8 cellular contexts compared by ENCODE assay signal in the genomic region with DNA sequence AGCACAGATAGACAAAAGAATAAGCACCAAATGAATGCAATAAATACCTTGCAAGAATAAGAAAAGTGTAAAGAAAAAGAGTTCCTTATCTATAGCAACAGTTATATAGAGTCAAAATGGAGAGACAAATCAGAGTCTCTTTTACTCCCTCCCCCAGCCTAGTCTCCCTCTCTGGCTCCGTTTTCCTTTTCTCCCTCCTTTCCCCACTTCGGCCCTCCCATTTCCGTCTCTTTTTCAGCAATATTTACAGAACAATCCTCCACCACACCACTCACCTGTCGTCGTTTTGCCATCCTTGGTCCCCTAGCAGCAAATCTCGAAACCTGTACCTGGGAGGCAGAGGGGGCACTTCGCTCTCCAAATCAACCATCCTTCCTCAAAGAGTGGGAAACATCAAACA. TPM values are rescaled to one million over a fixed set of nuclear protein-coding genes. Genes with fewer than 3 reads are reported as not detected.
A peak's percentile ranks its signal among the peaks of the same experiment; 100 is the strongest.
DNase-seq lines count a peak whose midpoint lies in the region; ATAC-seq and TF ChIP-seq lines count a peak whose summit lies in the region.

No MANE protein-coding gene starts in this region.

- 1% methylated on average over 7 of the region's 7 CpGs for WGBS in right cardiac atrium
- 0 to 2% (median 1%) methylated on average over 7 of the region's 7 CpGs for WGBS in spleen, 5 donors

- peaks cover 36 to 46% of the 10 kb centered on the region in 2 donors for H3K27me3 Mint-ChIP-seq in T-cell

- TF ChIP-seq POLR2A in spleen (IDR thresholded peaks at IDR 0.05) = no peak

- DNase-seq in NCI-H1436 (lab: John Stamatoyannopoulos, UW) (peak; percentile 45), NCI-H1436 treated with DMSO at 0.1 percent for 48 hours (lab: John Stamatoyannopoulos, UW) (no peak), T-cell (no peak), right cardiac atrium (peak in 1 of 3 donors; percentile 27), spleen (no peak), pons (ENCODE audit: low spot score) (no peak)

- peaks cover 0 to 6% (median 4%) of the 10 kb centered on the region in 3 donors for H3K4me1 Mint-ChIP-seq in T-cell

- H3K27me3 ChIP-seq in right cardiac atrium (ENCODE audit: control insufficient read depth, insufficient read depth) (no peaks in the 10 kb centered on the region), spleen (replicated peaks in 1 of 7) (peaks cover 0 to 48% (median 11%) of the 10 kb centered on the region in 7 donors)

- no peak for TF ChIP-seq CTCF in spleen (IDR thresholded peaks at IDR 0.05 in 8 of 11, conservative IDR thresholded peaks at IDR 0.05 in 3 of 11)

- no peaks in the 10 kb centered on the region for H3K36me3 Mint-ChIP-seq in T-cell

- H3K9me3 ChIP-seq in right cardiac atrium (ENCODE audit: control insufficient read depth, low read length) = no peaks in the 10 kb centered on the region
- H3K9me3 ChIP-seq in spleen = no peaks in the 10 kb centered on the region

- H3K9me3 Mint-ChIP-seq in T-cell = no peaks in the 10 kb centered on the region

- peak overlapping the region; percentile 44 to 56 (median 48) for H3K4me3 Mint-ChIP-seq in T-cell

- CTCF ChIA-PET in T-cell (lab: Charles Lee) = no interaction called here

- ATAC-seq in T-cell (replicated peaks in 1 of 4) (no peak), right cardiac atrium (peak; percentile 8 to 34), GM21515 (IDR thresholded peaks at IDR 0.05; ENCODE audit: unreplicated experiment) (no peak), HG03520 (IDR thresholded peaks at IDR 0.05; ENCODE audit: unreplicated experiment) (no peak)

- H3K4me1 ChIP-seq in right cardiac atrium (ENCODE audit: control insufficient read depth, insufficient read depth, low read length) (no peaks in the 10 kb centered on the region), spleen (peaks cover 0 to 12% (median 0%) of the 10 kb centered on the region in 6 donors)

- POLR2A ChIA-PET in T-cell (lab: Charles Lee) = no interaction called here

- no peaks in the 10 kb centered on the region for H3K36me3 ChIP-seq in spleen

- intact Hi-C loops in right cardiac atrium (cut with DNase I) = no loop called here
- intact Hi-C loops in spleen (cut with DNase I; ENCODE audit: low total_unique reads) = no loop called here

- H3K27ac Mint-ChIP-seq in T-cell = no peak overlapping the region

- peak overlapping the region; percentile 76 for H3K27ac ChIP-seq in right cardiac atrium (ENCODE audit: low read length)
- peak overlapping the region in 4 of 8 donors; percentile 48 to 63 (median 50) for H3K27ac ChIP-seq in spleen

- peak overlapping the region; percentile 57 for H3K4me3 ChIP-seq in right cardiac atrium (ENCODE audit: low read length)
- H3K4me3 ChIP-seq in spleen = peak overlapping the region in 7 of 8 donors; percentile 25 to 60 (median 32)

RNA-seq across cellular contexts. Expression of a gene that starts 0.3 kb away (rescaled TPM):
- total RNA-seq in T-cell = under 1 TPM in 1 of 5 donors, not detected in 4; 0.07 TPM
- total RNA-seq in right cardiac atrium = 1 to 10 TPM; 2.7 to 7.1 (median 4.7) TPM
- 1.9 TPM for polyA plus RNA-seq in right cardiac atrium
- total RNA-seq in spleen = 1 to 10 TPM in 5 of 7 donors, under 1 TPM in 2; 0.77 to 1.2 (median 1.0) TPM
- under 1 TPM; 0.04 to 0.13 (median 0.12) TPM for polyA plus RNA-seq in spleen

RNA-seq across cellular contexts. Expression of a gene that starts 43.9 kb away (rescaled TPM):
- total RNA-seq in T-cell (10 to 100 TPM in 1 of 5 donors, 1 to 10 TPM in 4; 2.0 to 11.8 (median 6.0) TPM), right cardiac atrium (100 to 1,000 TPM; 163 to 462 (median 339) TPM), spleen (10 to 100 TPM; 10.8 to 42.7 (median 18.0) TPM)
- polyA plus RNA-seq in right cardiac atrium (127 TPM), spleen (1 to 10 TPM; 7.2 to 7.5 (median 7.3) TPM)

Comparison
In these comparisons a context has a peak if more than half of its experiments do, and no peak if none do; other contexts are left out.
1. ATAC-seq: peak in right cardiac atrium (2 of 2); none in T-cell (0 of 4), GM21515 (single experiment) and HG03520 (single experiment).